ENCODE assay signal across 1 cellular context in genomic region chr19:1775951-1776605, GRCh38.
TF ChIP-seq lines count a peak whose summit lies in the region.

No MANE protein-coding gene starts in this region.

TF ChIP-seq in WTC11, 78 proteins besides CTCF, POLR2A, EP300 and RAD21 (continued from another document):
- TF ChIP-seq, protein P1, sequence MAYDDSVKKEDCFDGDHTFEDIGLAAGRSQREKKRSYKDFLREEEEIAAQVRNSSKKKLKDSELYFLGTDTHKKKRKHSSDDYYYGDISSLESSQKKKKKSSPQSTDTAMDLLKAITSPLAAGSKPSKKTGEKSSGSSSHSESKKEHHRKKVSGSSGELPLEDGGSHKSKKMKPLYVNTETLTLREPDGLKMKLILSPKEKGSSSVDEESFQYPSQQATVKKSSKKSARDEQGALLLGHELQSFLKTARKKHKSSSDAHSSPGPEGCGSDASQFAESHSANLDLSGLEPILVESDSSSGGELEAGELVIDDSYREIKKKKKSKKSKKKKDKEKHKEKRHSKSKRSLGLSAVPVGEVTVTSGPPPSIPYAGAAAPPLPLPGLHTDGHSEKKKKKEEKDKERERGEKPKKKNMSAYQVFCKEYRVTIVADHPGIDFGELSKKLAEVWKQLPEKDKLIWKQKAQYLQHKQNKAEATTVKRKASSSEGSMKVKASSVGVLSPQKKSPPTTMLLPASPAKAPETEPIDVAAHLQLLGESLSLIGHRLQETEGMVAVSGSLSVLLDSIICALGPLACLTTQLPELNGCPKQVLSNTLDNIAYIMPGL (CRISPR knock-in tag; IDR thresholded peaks at IDR 0.05) = no peak
- TF ChIP-seq TCF7 (CRISPR knock-in tag; IDR thresholded peaks at IDR 0.05; ENCODE audit: low read depth) = no peak
- no peak for TF ChIP-seq TEAD1 (CRISPR knock-in tag; IDR thresholded peaks at IDR 0.05)
- no peak for TF ChIP-seq AR (CRISPR knock-in tag; IDR thresholded peaks at IDR 0.05)
- no peak for TF ChIP-seq ZNF512 (CRISPR knock-in tag; IDR thresholded peaks at IDR 0.05; ENCODE audit: borderline replicate concordance)
- TF ChIP-seq KAT7 (CRISPR knock-in tag; IDR thresholded peaks at IDR 0.05; ENCODE audit: borderline replicate concordance) = no peak
- TF ChIP-seq ZNF121 (CRISPR knock-in tag; IDR thresholded peaks at IDR 0.05) = no peak
- TF ChIP-seq FOXK1 (CRISPR knock-in tag; IDR thresholded peaks at IDR 0.05) = no peak
